ENCODE assay signal across 21 cellular contexts in genomic region chr2:73368781-73369180, GRCh38.
"Had no signal": no experiment of that assay in that cellular context is flagged by ENCODE, and none has a peak within 500 bp of the region (broad histone marks: within the 10 kb centered on the region; RNA-seq: fewer than 3 reads in every experiment).

No MANE protein-coding gene starts in this region.

- H3K4me1 ChIP-seq: neural progenitor cell, parathyroid adenoma, suprapubic skin, transverse colon, vagina had no signal

- H3K9me3 ChIP-seq: suprapubic skin, transverse colon, vagina had no signal

- H3K27ac ChIP-seq: coronary artery, neural progenitor cell, parathyroid adenoma, suprapubic skin, transverse colon, vagina had no signal

- ATAC-seq: effector memory CD8-positive, alpha-beta T cell; left lobe of liver; naive thymus-derived CD4-positive, alpha-beta T cell; sciatic nerve; stimulated activated naive CD8-positive, alpha-beta T cell treated with anti-CD3 and anti-CD28 coated beads, Interleukin-15, amount 100 ng/mL, for 72 hours had no signal

- DNase-seq: dermis blood vessel endothelial cell; effector memory CD8-positive, alpha-beta T cell; kidney; mesenchymal stem cell; midbrain; naive thymus-derived CD4-positive, alpha-beta T cell; stimulated activated CD4-positive, alpha-beta T cell treated with anti-CD3 and anti-CD28 coated beads, Interleukin-12 subunit alpha, Interleukin-12 subunit beta, amount 100 ng/mL, for 4 hours; stimulated activated CD4-positive, alpha-beta T cell treated with anti-CD3 and anti-CD28 coated beads, Interleukin-1b, Interleukin-23, amount 100 ng/mL, for 48 hours; stimulated activated CD4-positive, alpha-beta T cell treated with anti-CD3 and anti-CD28 coated beads, Interleukin-4, amount 100 ng/mL, for 1 hour; stimulated activated CD8-positive, alpha-beta memory T cell treated with anti-CD3 and anti-CD28 coated beads, Interleukin-4, amount 100 ng/mL, for 48 hours; stimulated activated naive CD4-positive, alpha-beta T cell; stimulated activated naive CD8-positive, alpha-beta T cell treated with anti-CD3 and anti-CD28 coated beads, Interleukin-15, amount 100 ng/mL, for 72 hours; transverse colon had no signal

- H3K36me3 ChIP-seq: neural progenitor cell, suprapubic skin, transverse colon, vagina had no signal

- H3K27me3 ChIP-seq: transverse colon, vagina had no signal

- H3K4me3 ChIP-seq: coronary artery, neural progenitor cell, smooth muscle cell, suprapubic skin, transverse colon, vagina had no signal
